Comparison of ENCODE assay signal across 7 cellular contexts in the genomic region with DNA sequence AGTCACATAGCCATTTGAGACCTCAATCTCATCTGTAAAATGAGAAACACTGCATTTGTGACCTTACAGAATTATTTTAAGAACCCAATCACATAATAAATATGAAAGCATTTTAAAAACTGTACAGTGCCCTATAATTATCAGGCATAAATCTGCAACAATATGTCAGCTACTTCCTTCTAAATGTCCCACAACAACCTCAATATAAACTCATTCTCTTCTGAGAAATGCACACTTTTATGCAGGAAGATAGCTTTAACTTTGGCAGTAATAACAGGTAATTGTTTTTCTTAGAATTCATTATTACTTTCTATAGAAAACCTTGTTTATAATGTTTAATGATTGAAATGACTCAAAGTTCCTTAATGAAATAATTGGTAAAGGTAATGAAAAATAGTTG.
"Had no signal": no experiment of that assay in that cellular context is flagged by ENCODE, and none has a peak within 500 bp of the region (broad histone marks: within the 10 kb centered on the region; RNA-seq: fewer than 3 reads in every experiment).

No MANE protein-coding gene starts in this region.

- H3K27ac ChIP-seq: GM23248, HL-60 had no signal

- H3K36me3 Mint-ChIP-seq: IgD-negative memory B cell had no signal

- DNase-seq: GM23248, H9, HCEC 1CT, KBM-7 had no signal

- H3K27me3 Mint-ChIP-seq: IgD-negative memory B cell had no signal

- H3K4me3 ChIP-seq: GM23248 had no signal

- ATAC-seq: HepG2 had no signal

- H3K4me3 Mint-ChIP-seq: H9, IgD-negative memory B cell had no signal

- H2AFZ ChIP-seq: GM23248 had no signal

- H3K9ac ChIP-seq: GM23248 had no signal

- H3K9me3 Mint-ChIP-seq: H9, IgD-negative memory B cell had no signal

- H3K27ac Mint-ChIP-seq: H9, IgD-negative memory B cell had no signal
